8 cellular contexts compared by ENCODE assay signal in genomic region chr14:22829661-22830328, GRCh38. TPM values are rescaled to one million over a fixed set of nuclear protein-coding genes. Genes with fewer than 3 reads are reported as not detected.
A peak's percentile ranks its signal among the peaks of the same experiment; 100 is the strongest.
DNase-seq lines count a peak whose midpoint lies in the region; ATAC-seq and TF ChIP-seq lines count a peak whose summit lies in the region.

TSS of gene MRPL52 (plus strand) at chr14:22829887. CDS start at chr14:22829913, 26 bp downstream.

- ATAC-seq in HG02678 (IDR thresholded peaks at IDR 0.05; ENCODE audit: unreplicated experiment) (peak; percentile 93), upper lobe of left lung (ENCODE audit: low FRiP score in 2 of 2) (peak; percentile 92 to 98)
- peak; percentile 94 for ATAC-seq in activated naive CD8-positive, alpha-beta T cell treated with anti-CD3 and anti-CD28 coated beads, Interleukin-2, amount 50 U/mL, for 24 hours

- 1% methylated on average over 17 to 31 of the region's 38 CpGs for WGBS in upper lobe of left lung, 2 donors

- H3K9me3 Mint-ChIP-seq in activated naive CD8-positive, alpha-beta T cell treated with anti-CD3 and anti-CD28 coated beads, Interleukin-2, amount 50 U/mL, for 24 hours = peaks cover 3% of the 10 kb centered on the region

- no peaks in the 10 kb centered on the region for H3K27me3 ChIP-seq in upper lobe of left lung

- TF ChIP-seq POLR2A in upper lobe of left lung (IDR thresholded peaks at IDR 0.05) = peak in 2 of 4 donors; percentile 46 to 47

- TF ChIP-seq CTCF in GM12864 (IDR thresholded peaks at IDR 0.05; ENCODE audit: low read depth, low read length, missing control alignments) = no peak
- TF ChIP-seq CTCF in upper lobe of left lung (IDR thresholded peaks at IDR 0.05) = peak in 1 of 6 experiments; percentile 5

- no peaks in the 10 kb centered on the region for H3K9me3 ChIP-seq in upper lobe of left lung

- H3K4me1 Mint-ChIP-seq in activated naive CD8-positive, alpha-beta T cell treated with anti-CD3 and anti-CD28 coated beads, Interleukin-2, amount 50 U/mL, for 24 hours = peaks cover 29% of the 10 kb centered on the region

- H3K4me1 ChIP-seq in upper lobe of left lung = peaks cover 8 to 15% (median 12%) of the 10 kb centered on the region in 4 donors

- peak within 1 kb of the TSS; percentile 96 for H3K27ac Mint-ChIP-seq in activated naive CD8-positive, alpha-beta T cell treated with anti-CD3 and anti-CD28 coated beads, Interleukin-2, amount 50 U/mL, for 24 hours

- DNase-seq in GM12864 (ENCODE audit: low read depth) = peak; percentile 88
- DNase-seq in NCI-H1417 (lab: John Stamatoyannopoulos, UW) = peak; percentile 92 to 97 (median 96)
- DNase-seq in SW480 (ENCODE audit: low spot score) = peak; percentile 89
- peak; percentile 88 for DNase-seq in activated naive CD8-positive, alpha-beta T cell treated with anti-CD3 and anti-CD28 coated beads, Interleukin-2, amount 50 U/mL, for 24 hours
- peak; percentile 94 for DNase-seq in cardiac septum (ENCODE audit: low spot score)
- peak; percentile 96 for DNase-seq in posterior vena cava (ENCODE audit: low spot score)
- DNase-seq in upper lobe of left lung = peak; percentile 91 to 96

- H3K4me3 ChIP-seq in GM12864 (ENCODE audit: low read depth, low read length) (peak within 1 kb of the TSS; percentile 78), upper lobe of left lung (peak within 1 kb of the TSS; percentile 78 to 85 (median 82))

- peak within 1 kb of the TSS; percentile 76 to 86 (median 83) for H3K27ac ChIP-seq in upper lobe of left lung

- H3K27me3 Mint-ChIP-seq in activated naive CD8-positive, alpha-beta T cell treated with anti-CD3 and anti-CD28 coated beads, Interleukin-2, amount 50 U/mL, for 24 hours = peaks cover 3% of the 10 kb centered on the region

- peaks cover 27% of the 10 kb centered on the region for H3K36me3 Mint-ChIP-seq in activated naive CD8-positive, alpha-beta T cell treated with anti-CD3 and anti-CD28 coated beads, Interleukin-2, amount 50 U/mL, for 24 hours (ENCODE audit: low read depth)

- no peak for TF ChIP-seq EP300 in upper lobe of left lung (IDR thresholded peaks at IDR 0.05)

- H3K36me3 ChIP-seq in upper lobe of left lung = peaks cover 0 to 16% (median 13%) of the 10 kb centered on the region in 4 donors

- intact Hi-C loops in cardiac septum (cut with DNase I) = loop anchor here (2.0 kb wide), 1 partner anchor 21 kb away; no protein-coding TSS in a partner anchor
- intact Hi-C loops in posterior vena cava (cut with DNase I) = no loop called here

- H3K4me3 Mint-ChIP-seq in activated naive CD8-positive, alpha-beta T cell treated with anti-CD3 and anti-CD28 coated beads, Interleukin-2, amount 50 U/mL, for 24 hours = peak within 1 kb of the TSS; percentile 88

RNA-seq across cellular contexts. Expression of gene MRPL52, which starts in this region (rescaled TPM):
- 96.7 TPM for total RNA-seq in cardiac septum
- 10 to 100 TPM; 58.5 to 58.9 TPM for total RNA-seq in posterior vena cava
- 10 to 100 TPM in 5 of 6 donors, 1 to 10 TPM in 1; 9.4 to 88.2 (median 34.1) TPM for total RNA-seq in upper lobe of left lung

Comparison
In these comparisons a context has a peak if more than half of its experiments do, and no peak if none do; other contexts are left out.
1. Peak in every context shown above with its lines: DNase-seq, ATAC-seq, H3K4me3 ChIP-seq and H3K27ac ChIP-seq.